Comparison of ENCODE assay signal across 8 cellular contexts in genomic region chr1:36109041-36109679, GRCh38. TPM values are rescaled to one million over a fixed set of nuclear protein-coding genes. Genes with fewer than 3 reads are reported as not detected.
DNase-seq lines count a peak whose midpoint lies in the region; ATAC-seq and TF ChIP-seq lines count a peak whose summit lies in the region.

No MANE protein-coding gene starts in this region.

- peak; percentile 84 for DNase-seq in A172 (ENCODE audit: low spot score)
- DNase-seq in activated T-cell treated with anti-CD3 and anti-CD28 coated beads, Interleukin-2, amount 50 U/mL, for 48 hours: peak; percentile 49 to 60
- DNase-seq in hepatic stellate cell (ENCODE audit: low spot score): peak; percentile 85
- DNase-seq in tibial artery: no peak
- DNase-seq in SIG-M5 (lab: John Stamatoyannopoulos, UW): no peak
- DNase-seq in glutamatergic neuron: no peak

- no peaks in the 10 kb centered on the region for H3K4me1 Mint-ChIP-seq in glutamatergic neuron (ENCODE audit: low read depth, unreplicated experiment)

- H3K36me3 ChIP-seq in HUES6 (ENCODE audit: control insufficient read depth, insufficient read depth, low read length): no peaks in the 10 kb centered on the region
- peaks cover 0 to 8% (median 0%) of the 10 kb centered on the region in 3 donors for H3K36me3 ChIP-seq in tibial artery

- intact Hi-C loops in tibial artery (cut with DNase I; ENCODE audit: low total_unique reads): no loop called here

- peaks cover 17% of the 10 kb centered on the region for H3K27me3 Mint-ChIP-seq in glutamatergic neuron (ENCODE audit: unreplicated experiment)

- no peak for ATAC-seq in GM18519 (IDR thresholded peaks at IDR 0.05; ENCODE audit: low FRiP score, unreplicated experiment)

- H3K36me3 Mint-ChIP-seq in glutamatergic neuron (ENCODE audit: unreplicated experiment): peaks cover 5% of the 10 kb centered on the region

- H3K27me3 ChIP-seq in HUES6 (ENCODE audit: control insufficient read depth, insufficient read depth, low read length): no peaks in the 10 kb centered on the region
- H3K27me3 ChIP-seq in tibial artery: no peaks in the 10 kb centered on the region

- H3K4me1 ChIP-seq in HUES6 (ENCODE audit: control insufficient read depth, insufficient read depth, low read length): peaks cover 3% of the 10 kb centered on the region; the same call in 1 of the 2 replicates
- H3K4me1 ChIP-seq in tibial artery: peaks cover 0 to 28% (median 3%) of the 10 kb centered on the region in 4 donors

- peak overlapping the region; percentile 15; the same call in 1 of the 2 replicates for H3K27ac ChIP-seq in HUES6 (ENCODE audit: low read depth, low read length)
- no peak overlapping the region for H3K27ac ChIP-seq in tibial artery

- peaks cover 3% of the 10 kb centered on the region for H3K9me3 Mint-ChIP-seq in glutamatergic neuron (ENCODE audit: unreplicated experiment)

- H3K4me3 Mint-ChIP-seq in glutamatergic neuron (ENCODE audit: unreplicated experiment): no peak overlapping the region

- H3K4me3 ChIP-seq in HUES6 (ENCODE audit: low read depth, low read length) (no peak overlapping the region), tibial artery (no peak overlapping the region)

- no peak overlapping the region for H3K27ac Mint-ChIP-seq in glutamatergic neuron (ENCODE audit: unreplicated experiment)

- H3K9ac ChIP-seq in HUES6 (ENCODE audit: low read length): no peak overlapping the region

- TF ChIP-seq CTCF in tibial artery (IDR thresholded peaks at IDR 0.05): no peak
- no peak for TF ChIP-seq CTCF in glutamatergic neuron (IDR thresholded peaks at IDR 0.05; ENCODE audit: partially characterized antibody, unreplicated experiment)

- H3K9me3 ChIP-seq in HUES6 (ENCODE audit: control insufficient read depth, insufficient read depth, low read depth, low read length) (no peaks in the 10 kb centered on the region), tibial artery (no peaks in the 10 kb centered on the region)

RNA-seq across cellular contexts. Expression of gene COL8A2, which starts 15.9 kb away (rescaled TPM):
- 0.62 and 0.72 TPM in 2 replicates for total RNA-seq in A172 (2014; rRNA removed; shearing (Covaris generic))
- not detected for total RNA-seq in glutamatergic neuron (ENCODE audit: unreplicated experiment)

RNA-seq across cellular contexts. Expression of gene ADPRS, which starts 20.5 kb away (rescaled TPM):
- 33.7 and 45.8 TPM in 2 replicates for total RNA-seq in A172 (2014; rRNA removed; shearing (Covaris generic))
- total RNA-seq in glutamatergic neuron (ENCODE audit: unreplicated experiment): 16.8 TPM

RNA-seq across cellular contexts. Expression of gene TEKT2, which starts 25.3 kb away (rescaled TPM):
- not detected in 2 replicates for total RNA-seq in A172 (2014; rRNA removed; shearing (Covaris generic))
- total RNA-seq in glutamatergic neuron (ENCODE audit: unreplicated experiment): 1.6 TPM

RNA-seq across cellular contexts. Expression of gene TRAPPC3, which starts 40.1 kb away (rescaled TPM):
- 86.7 and 110 TPM in 2 replicates for total RNA-seq in A172 (2014; rRNA removed; shearing (Covaris generic))
- total RNA-seq in glutamatergic neuron (ENCODE audit: unreplicated experiment): 30.0 TPM

RNA-seq across cellular contexts. Expression of gene MAP7D1, which starts 46.8 kb away (rescaled TPM):
- total RNA-seq in A172 (2014; rRNA removed; shearing (Covaris generic)): 91.2 and 136 TPM in 2 replicates
- total RNA-seq in glutamatergic neuron (ENCODE audit: unreplicated experiment): 152 TPM

Comparison
In these comparisons a context has a peak if more than half of its experiments do, and no peak if none do; other contexts are left out.
1. DNase-seq: peak in A172 (single experiment), activated T-cell treated with anti-CD3 and anti-CD28 coated beads, Interleukin-2, amount 50 U/mL, for 48 hours (2 of 2) and hepatic stellate cell (single experiment); none in tibial artery (0 of 2), SIG-M5 (single experiment) and glutamatergic neuron (single experiment).